Comparison of ENCODE assay signal across 18 cellular contexts in the genomic region with DNA sequence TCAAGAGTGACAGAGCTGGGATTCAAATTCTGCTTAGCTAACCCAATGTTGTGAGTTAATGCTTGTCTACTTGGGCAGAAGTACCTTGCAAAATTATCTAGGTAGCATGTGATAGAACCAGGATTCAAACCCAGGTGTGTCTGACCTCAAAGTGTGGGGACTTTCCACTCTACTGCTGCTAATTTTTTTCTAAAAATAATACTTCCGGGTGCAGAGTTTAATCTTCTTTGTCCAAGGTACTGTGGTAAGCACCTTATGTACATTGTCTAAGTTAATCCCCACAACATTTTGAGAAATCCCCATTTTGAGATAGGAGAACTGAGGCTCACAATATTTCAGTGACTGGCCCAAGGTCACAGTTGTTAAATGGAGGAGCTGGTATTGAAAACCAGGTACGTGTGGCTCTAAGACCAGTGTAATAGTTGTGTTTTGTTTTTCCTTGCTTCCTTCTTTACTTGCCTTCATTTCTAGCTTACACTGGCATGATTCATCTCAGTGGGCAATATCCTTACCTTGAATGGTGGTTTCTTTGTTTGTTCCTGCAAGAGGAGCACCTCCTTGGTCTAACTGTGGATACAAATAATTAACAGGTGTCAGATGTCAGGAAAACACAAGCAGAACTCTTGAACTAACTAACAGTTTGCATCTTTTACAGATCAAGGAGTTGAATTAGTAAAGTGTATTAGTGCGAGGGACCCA. TPM values are rescaled to one million over a fixed set of nuclear protein-coding genes. Genes with fewer than 3 reads are reported as not detected.
A peak's percentile ranks its signal among the peaks of the same experiment; 100 is the strongest.
DNase-seq lines count a peak whose midpoint lies in the region; ATAC-seq and TF ChIP-seq lines count a peak whose summit lies in the region.
"Had no signal": no experiment of that assay in that cellular context is flagged by ENCODE, and none has a peak within 500 bp of the region (broad histone marks: within the 10 kb centered on the region; RNA-seq: fewer than 3 reads in every experiment).

No MANE protein-coding gene starts in this region.

- no peak overlapping the region for H3K27ac Mint-ChIP-seq in endothelial cell (ENCODE audit: unreplicated experiment)
- H3K27ac Mint-ChIP-seq in CD4-positive, alpha-beta T cell: no peak overlapping the region
- H3K27ac Mint-ChIP-seq: WTC11 had no signal

- no peak overlapping the region for H3K4me3 Mint-ChIP-seq in endothelial cell (ENCODE audit: unreplicated experiment)
- no peak overlapping the region for H3K4me3 Mint-ChIP-seq in CD4-positive, alpha-beta T cell
- H3K4me3 Mint-ChIP-seq: WTC11 had no signal

- peak; percentile 11 for DNase-seq in DMS53 (lab: John Stamatoyannopoulos, UW)
- DNase-seq in DMS53 treated with DMSO at 0.1 percent for 48 hours (lab: John Stamatoyannopoulos, UW; ENCODE audit: unreplicated experiment): no peak
- DNase-seq in renal cortical epithelial cell (ENCODE audit: low read depth): peak; percentile 74
- no peak for DNase-seq in HEK293T (ENCODE audit: extremely low spot score)
- no peak for DNase-seq in endothelial cell (ENCODE audit: low spot score)
- DNase-seq in CD4-positive, alpha-beta T cell: no peak
- DNase-seq: activated effector memory CD4-positive, alpha-beta T cell treated with Interleukin-2 at 50 U/mL for 16 hours; brain microvascular endothelial cell; COR-L47; mammary epithelial cell; NCI-H526 treated with DMSO at 0.1 percent for 48 hours; posterior cingulate gyrus; SHP77 treated with DMSO at 0.1 percent for 48 hours; stimulated activated CD4-positive, alpha-beta T cell treated with anti-CD3 and anti-CD28 coated beads, Interleukin-4, amount 100 ng/mL, for 24 hours had no signal

- peaks cover 1% of the 10 kb centered on the region for H3K27me3 Mint-ChIP-seq in endothelial cell (ENCODE audit: unreplicated experiment)
- H3K27me3 Mint-ChIP-seq in CD4-positive, alpha-beta T cell: peaks cover 38% of the 10 kb centered on the region

- peaks cover 20% of the 10 kb centered on the region for H3K27me3 ChIP-seq in CD4-positive, alpha-beta T cell (ENCODE audit: control insufficient read depth, insufficient read depth, low read length)
- H3K27me3 ChIP-seq: brain microvascular endothelial cell had no signal

- H3K27ac ChIP-seq in CD4-positive, alpha-beta T cell (ENCODE audit: low read depth, low read length): no peak overlapping the region
- H3K27ac ChIP-seq: 22Rv1, brain microvascular endothelial cell had no signal

- H3K9me3 ChIP-seq in CD4-positive, alpha-beta T cell (ENCODE audit: control insufficient read depth, low read length): no peaks in the 10 kb centered on the region

- intact Hi-C loops in CD4-positive, alpha-beta T cell (cut with DNase I, micrococcal nuclease): no loop called here

- peaks cover 4% of the 10 kb centered on the region for H3K36me3 Mint-ChIP-seq in endothelial cell (ENCODE audit: low read depth, unreplicated experiment)
- H3K36me3 Mint-ChIP-seq in CD4-positive, alpha-beta T cell (ENCODE audit: low read depth): no peaks in the 10 kb centered on the region
- H3K36me3 Mint-ChIP-seq: WTC11 had no signal

- H3K9me3 Mint-ChIP-seq in endothelial cell (ENCODE audit: unreplicated experiment): no peaks in the 10 kb centered on the region
- no peaks in the 10 kb centered on the region for H3K9me3 Mint-ChIP-seq in CD4-positive, alpha-beta T cell
- H3K9me3 Mint-ChIP-seq: WTC11 had no signal

- POLR2A ChIA-PET in HEK293T (lab: Yijun Ruan, JAX): no interaction called here
- POLR2A ChIA-PET in CD4-positive, alpha-beta T cell (lab: Charles Lee): no interaction called here

- CTCF ChIA-PET in HEK293T (lab: Yijun Ruan, JAX): no interaction called here
- CTCF ChIA-PET in CD4-positive, alpha-beta T cell (lab: Charles Lee): no interaction called here

- H3K4me1 Mint-ChIP-seq in endothelial cell (ENCODE audit: unreplicated experiment): no peaks in the 10 kb centered on the region
- no peaks in the 10 kb centered on the region for H3K4me1 Mint-ChIP-seq in CD4-positive, alpha-beta T cell (ENCODE audit: low read depth)

- ATAC-seq in HG02678 (IDR thresholded peaks at IDR 0.05; ENCODE audit: unreplicated experiment) (peak; percentile 67), HG03558 (IDR thresholded peaks at IDR 0.05; ENCODE audit: extremely low read depth, unreplicated experiment) (peak; percentile 48)
- no peak for ATAC-seq in CD4-positive, alpha-beta T cell (ENCODE audit: poor library complexity)
- ATAC-seq: WTC11 had no signal

- no peak for TF ChIP-seq CTCF in endothelial cell (IDR thresholded peaks at IDR 0.05; ENCODE audit: unreplicated experiment)
- TF ChIP-seq CTCF in CD4-positive, alpha-beta T cell (IDR thresholded peaks at IDR 0.05): no peak

TF ChIP-seq in HEK293T, 16 proteins besides CTCF, POLR2A, EP300 and RAD21:
- TF ChIP-seq NFRKB (IDR thresholded peaks at IDR 0.05) (no peak), ELF4 (IDR thresholded peaks at IDR 0.05) (no peak), HDGF (IDR thresholded peaks at IDR 0.05; ENCODE audit: borderline replicate concordance) (no peak), TARDBP (IDR thresholded peaks at IDR 0.05) (no peak), ARNT (IDR thresholded peaks at IDR 0.05) (no peak), FOXA1 (IDR thresholded peaks at IDR 0.05) (no peak), FOXM1 (IDR thresholded peaks at IDR 0.05; ENCODE audit: borderline replicate concordance) (no peak), LEF1 (IDR thresholded peaks at IDR 0.05; ENCODE audit: borderline replicate concordance) (no peak)
- TF ChIP-seq, protein P1, sequence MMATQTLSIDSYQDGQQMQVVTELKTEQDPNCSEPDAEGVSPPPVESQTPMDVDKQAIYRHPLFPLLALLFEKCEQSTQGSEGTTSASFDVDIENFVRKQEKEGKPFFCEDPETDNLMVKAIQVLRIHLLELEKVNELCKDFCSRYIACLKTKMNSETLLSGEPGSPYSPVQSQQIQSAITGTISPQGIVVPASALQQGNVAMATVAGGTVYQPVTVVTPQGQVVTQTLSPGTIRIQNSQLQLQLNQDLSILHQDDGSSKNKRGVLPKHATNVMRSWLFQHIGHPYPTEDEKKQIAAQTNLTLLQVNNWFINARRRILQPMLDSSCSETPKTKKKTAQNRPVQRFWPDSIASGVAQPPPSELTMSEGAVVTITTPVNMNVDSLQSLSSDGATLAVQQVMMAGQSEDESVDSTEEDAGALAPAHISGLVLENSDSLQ (IDR thresholded peaks at IDR 0.05): no peak

RNA-seq across cellular contexts. Expression of a gene that starts 7.5 kb away (rescaled TPM):
- not detected in 2 replicates for total RNA-seq in renal cortical epithelial cell
- 0.31 TPM for total RNA-seq in endothelial cell (ENCODE audit: unreplicated experiment)
- not detected for total RNA-seq in CD4-positive, alpha-beta T cell
- total RNA-seq: mammary epithelial cell had no signal

RNA-seq across cellular contexts. Expression of a gene that starts 29.5 kb away (rescaled TPM):
- total RNA-seq in renal cortical epithelial cell (16.8 and 36.3 TPM in 2 replicates), endothelial cell (ENCODE audit: unreplicated experiment) (31.0 TPM)
- 1 to 10 TPM; 5.0 to 5.3 TPM for total RNA-seq in CD4-positive, alpha-beta T cell

RNA-seq across cellular contexts. Expression of a gene that starts 29.7 kb away (rescaled TPM):
- total RNA-seq in renal cortical epithelial cell (18.4 and 21.1 TPM in 2 replicates), endothelial cell (ENCODE audit: unreplicated experiment) (11.1 TPM)
- total RNA-seq in CD4-positive, alpha-beta T cell: 1 to 10 TPM; 5.9 to 6.1 TPM

RNA-seq across cellular contexts. Expression of a gene that starts 43.3 kb away (rescaled TPM):
- total RNA-seq in renal cortical epithelial cell (0.94 and 1.6 TPM in 2 replicates), endothelial cell (ENCODE audit: unreplicated experiment) (not detected)
- total RNA-seq in CD4-positive, alpha-beta T cell: not detected

Comparison
In these comparisons a context has a peak if more than half of its experiments do, and no peak if none do; other contexts are left out.
1. DNase-seq: peak in DMS53 (single experiment) and renal cortical epithelial cell (single experiment); none in DMS53 treated with DMSO at 0.1 percent for 48 hours (single experiment), HEK293T (single experiment), endothelial cell (single experiment) and CD4-positive, alpha-beta T cell (0 of 10).